23 cellular contexts compared by ENCODE assay signal in the genomic region with DNA sequence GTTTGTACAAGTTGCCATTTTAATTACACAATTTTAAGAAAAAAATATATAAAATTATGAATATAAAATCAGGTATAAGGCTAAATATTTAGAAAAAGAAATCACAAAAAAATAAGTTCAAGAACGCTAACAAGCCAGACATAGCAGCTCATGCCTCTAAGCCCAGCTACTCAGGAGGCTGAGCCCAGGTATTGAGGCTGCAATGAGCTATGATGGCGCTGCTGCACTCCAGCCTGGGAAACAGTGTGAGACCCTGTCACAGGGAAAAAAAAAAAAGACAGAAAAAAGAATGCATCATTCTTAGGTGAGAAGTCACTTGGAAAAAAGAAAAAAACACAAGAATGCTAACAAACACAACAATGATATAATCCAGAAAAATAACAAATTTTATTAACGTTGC.
"Had no signal": no experiment of that assay in that cellular context is flagged by ENCODE, and none has a peak within 500 bp of the region (broad histone marks: within the 10 kb centered on the region; RNA-seq: fewer than 3 reads in every experiment).

No MANE protein-coding gene starts in this region.

- H3K79me2 ChIP-seq: hepatocyte had no signal

- H3K36me3 ChIP-seq: gastroesophageal sphincter, heart left ventricle, lower lobe of right lung, prostate gland, sigmoid colon, stomach, thyroid gland had no signal

- DNase-seq: dorsolateral prefrontal cortex; effector CD4-positive, alpha-beta T cell; foreskin keratinocyte; heart left ventricle; kidney glomerular epithelial cell; left ventricle myocardium superior; lower lobe of right lung; mucosa of descending colon; naive B cell; right cardiac atrium; sigmoid colon; stimulated activated CD4-positive, alpha-beta T cell treated with anti-CD3 and anti-CD28 coated beads, Interleukin-2, amount 100 ng/mL, for 24 hours; stimulated activated CD4-positive, alpha-beta T cell treated with anti-CD3 and anti-CD28 coated beads, Interleukin-4, amount 100 ng/mL, for 24 hours; stimulated activated naive CD4-positive, alpha-beta T cell treated with Interleukin-2 at 50 U/mL for 16 hours; stomach; thyroid gland had no signal

- H3K9me3 ChIP-seq: gastroesophageal sphincter, lower lobe of right lung, mucosa of descending colon, prostate gland, sigmoid colon, stomach, thyroid gland had no signal

- H3K27ac ChIP-seq: dorsolateral prefrontal cortex, epithelial cell of prostate, foreskin keratinocyte, gastroesophageal sphincter, heart left ventricle, hepatocyte, lower lobe of right lung, prostate gland, sigmoid colon, stomach, thyroid gland had no signal

- H3K4me3 ChIP-seq: dorsolateral prefrontal cortex, gastroesophageal sphincter, heart left ventricle, hepatocyte, lower lobe of right lung, mucosa of descending colon, prostate gland, sigmoid colon, stomach, thyroid gland had no signal

- H3K4me1 ChIP-seq: gastroesophageal sphincter, lower lobe of right lung, prostate gland, sigmoid colon, stomach, thyroid gland had no signal

- H2AFZ ChIP-seq: hepatocyte had no signal

- ATAC-seq: esophagus mucosa; foreskin keratinocyte; gastroesophageal sphincter; heart left ventricle; left ventricle myocardium superior; lower lobe of right lung; mucosa of descending colon; natural killer cell treated with Interleukin-12 subunit alpha and Interleukin-12 subunit beta and Interleukin-15 and Interleukin-18, amount 100 ng/mL, for 72 hours; right cardiac atrium; stimulated activated effector memory CD8-positive, alpha-beta T cell treated with anti-CD3 and anti-CD28 coated beads, Interleukin-12 subunit alpha, Interleukin-12 subunit beta, amount 100 ng/mL, for 72 hours had no signal

- H3K4me2 ChIP-seq: hepatocyte had no signal

- H3K27me3 ChIP-seq: dorsolateral prefrontal cortex, gastroesophageal sphincter, heart left ventricle, hepatocyte, sigmoid colon, stomach, thyroid gland had no signal
